9 cellular contexts compared by ENCODE assay signal in genomic region chr5:74579215-74579614, GRCh38.
DNase-seq lines count a peak whose midpoint lies in the region; ATAC-seq and TF ChIP-seq lines count a peak whose summit lies in the region.
"Had no signal": no experiment of that assay in that cellular context is flagged by ENCODE, and none has a peak within 500 bp of the region (broad histone marks: within the 10 kb centered on the region; RNA-seq: fewer than 3 reads in every experiment).

No MANE protein-coding gene starts in this region.

- H3K79me2 ChIP-seq in hepatocyte: no peaks in the 10 kb centered on the region

- H3K36me3 ChIP-seq in hepatocyte (replicated peaks; ENCODE audit: insufficient read depth, low read depth): no peaks in the 10 kb centered on the region

- H2AFZ ChIP-seq in hepatocyte: no peak overlapping the region

- H3K9me2 ChIP-seq in hepatocyte (replicated peaks; ENCODE audit: insufficient read depth): no peaks in the 10 kb centered on the region

- H4K20me1 ChIP-seq in hepatocyte (ENCODE audit: insufficient read depth, poor library complexity, severe bottlenecking): no peaks in the 10 kb centered on the region

- H3K27me3 ChIP-seq in hepatocyte: no peaks in the 10 kb centered on the region

- no peaks in the 10 kb centered on the region for H3K9me3 Mint-ChIP-seq in activated CD4-positive, alpha-beta T cell treated with anti-CD3 and anti-CD28 coated beads for 36 hours (ENCODE audit: low read depth)
- no peaks in the 10 kb centered on the region for H3K9me3 Mint-ChIP-seq in mesothelial cell of epicardium

- no peak overlapping the region for H3K4me2 ChIP-seq in hepatocyte

- H3K4me1 Mint-ChIP-seq in activated CD4-positive, alpha-beta T cell treated with anti-CD3 and anti-CD28 coated beads for 36 hours: peaks cover 48% of the 10 kb centered on the region
- peaks cover 16% of the 10 kb centered on the region for H3K4me1 Mint-ChIP-seq in mesothelial cell of epicardium

- intact Hi-C loops in activated CD4-positive, alpha-beta T cell treated with anti-CD3 and anti-CD28 coated beads for 36 hours (cut with DNase I, micrococcal nuclease): loop anchor here (1.0 to 10.0 kb wide), 13 partner anchors 43 to 1084 kb away; partner anchors contain the start of genes BTF3 (in 1 of the 2), ENC1 (in 1 of the 2), GFM2 (in 1 of the 2) and HEXB (in 1 of the 2)
- intact Hi-C loops in lower leg skin (cut with DNase I; ENCODE audit: low total_unique reads): no loop called here

- TF ChIP-seq CTCF in hepatocyte (IDR thresholded peaks at IDR 0.05; ENCODE audit: poor library complexity) (no peak), lower leg skin (IDR thresholded peaks at IDR 0.05) (no peak), mesothelial cell of epicardium (IDR thresholded peaks at IDR 0.05; ENCODE audit: unreplicated experiment) (no peak)

- H3K4me1 ChIP-seq in hepatocyte (ENCODE audit: insufficient read depth): peaks cover 14% of the 10 kb centered on the region

- no peaks in the 10 kb centered on the region for H3K9me3 ChIP-seq in hepatocyte (ENCODE audit: low read depth)

- WGBS in hepatocyte (ENCODE audit: low lambda C conversion rate, missing lambda C conversion rate): 91% methylated on average over 9 of the region's 9 CpGs
- 82 to 83% methylated on average over 9 of the region's 9 CpGs for WGBS in lower leg skin, 2 donors

- peaks cover 4% of the 10 kb centered on the region for H3K27me3 Mint-ChIP-seq in activated CD4-positive, alpha-beta T cell treated with anti-CD3 and anti-CD28 coated beads for 36 hours
- H3K27me3 Mint-ChIP-seq in mesothelial cell of epicardium (ENCODE audit: low read depth): no peaks in the 10 kb centered on the region

- CTCF ChIA-PET in activated CD4-positive, alpha-beta T cell treated with anti-CD3 and anti-CD28 coated beads for 36 hours (lab: Charles Lee): no interaction called here

- POLR2A ChIA-PET in activated CD4-positive, alpha-beta T cell treated with anti-CD3 and anti-CD28 coated beads for 36 hours (lab: Charles Lee): interaction anchor here (0.7 kb wide), 2 partner anchors 61 to 113 kb away, joined by 4 to 7 read pairs; partner anchors contain the start of gene ENC1

- H3K4me3 ChIP-seq in hepatocyte (no peak overlapping the region), lower leg skin (ENCODE audit: low read depth, poor library complexity, severe bottlenecking) (no peak overlapping the region)

- H3K36me3 Mint-ChIP-seq in activated CD4-positive, alpha-beta T cell treated with anti-CD3 and anti-CD28 coated beads for 36 hours (ENCODE audit: low read depth): no peaks in the 10 kb centered on the region
- H3K36me3 Mint-ChIP-seq in mesothelial cell of epicardium: no peaks in the 10 kb centered on the region

- ATAC-seq in GM18909 (IDR thresholded peaks at IDR 0.05; ENCODE audit: poor library complexity, unreplicated experiment): peak; percentile 71
- ATAC-seq in HG03135 (IDR thresholded peaks at IDR 0.05; ENCODE audit: unreplicated experiment): peak; percentile 69
- peak; percentile 80 for ATAC-seq in activated CD4-positive, alpha-beta T cell treated with anti-CD3 and anti-CD28 coated beads for 36 hours

- peak overlapping the region; percentile 78 for H3K27ac ChIP-seq in hepatocyte
- H3K27ac ChIP-seq: HL-60 had no signal

- H3K27ac Mint-ChIP-seq in activated CD4-positive, alpha-beta T cell treated with anti-CD3 and anti-CD28 coated beads for 36 hours: peak overlapping the region; percentile 82
- no peak overlapping the region for H3K27ac Mint-ChIP-seq in mesothelial cell of epicardium

- peak overlapping the region; percentile 46 for H3K4me3 Mint-ChIP-seq in activated CD4-positive, alpha-beta T cell treated with anti-CD3 and anti-CD28 coated beads for 36 hours
- H3K4me3 Mint-ChIP-seq in mesothelial cell of epicardium: no peak overlapping the region

- peak; percentile 88 for DNase-seq in activated CD4-positive, alpha-beta T cell treated with anti-CD3 and anti-CD28 coated beads for 36 hours
- DNase-seq in hepatocyte (ENCODE audit: low spot score): no peak
- no peak for DNase-seq in NCI-H2081 (lab: John Stamatoyannopoulos, UW)
- no peak for DNase-seq in lower leg skin (ENCODE audit: low spot score in 2 of 2)
- no peak for DNase-seq in NCI-H1092 treated with DMSO at 0.1 percent for 48 hours (lab: John Stamatoyannopoulos, UW)
- DNase-seq in mesothelial cell of epicardium (ENCODE audit: low spot score in 2 of 2, unreplicated experiment in 2 of 2): no peak

- no peak for TF ChIP-seq POLR2A in lower leg skin (IDR thresholded peaks at IDR 0.05)
